ENCODE assay signal across 15 cellular contexts in genomic region chr15:25235391-25235790, GRCh38.
DNase-seq lines count a peak whose midpoint lies in the region; ATAC-seq, FAIRE-seq and TF ChIP-seq lines count a peak whose summit lies in the region.
"Had no signal": no experiment of that assay in that cellular context is flagged by ENCODE, and none has a peak within 500 bp of the region (broad histone marks: within the 10 kb centered on the region; RNA-seq: fewer than 3 reads in every experiment).

No MANE protein-coding gene starts in this region.

- H3K9me3 ChIP-seq in right cardiac atrium (ENCODE audit: control insufficient read depth, low read length) (no peaks in the 10 kb centered on the region), kidney (ENCODE audit: control insufficient read depth in 1 of 2, low read length in 2 of 2) (peaks cover 0 to 4% of the 10 kb centered on the region in 2 donors), BE2C (peaks cover 7% of the 10 kb centered on the region)

- no peaks in the 10 kb centered on the region for H3K36me3 ChIP-seq in kidney (ENCODE audit: control insufficient read depth in 1 of 2, insufficient read depth in 2 of 2, low read length in 2 of 2)
- no peaks in the 10 kb centered on the region for H3K36me3 ChIP-seq in BE2C

- 65% methylated on average over 5 of the region's 5 CpGs for WGBS in right cardiac atrium

- DNase-seq in right cardiac atrium (peak in 2 of 3 donors; percentile 10 to 35), cardiac septum (ENCODE audit: low spot score) (no peak), kidney (peak; percentile 50), posterior vena cava (ENCODE audit: low spot score) (peak; percentile 44), BE2C (no peak), inferior parietal cortex (ENCODE audit: extremely low spot score) (no peak)
- DNase-seq: Caco-2; CD4-positive, alpha-beta T cell; HCEC 1CT had no signal

- TF ChIP-seq CTCF in kidney (IDR thresholded peaks at IDR 0.05; ENCODE audit: borderline replicate concordance, extremely low read depth, insufficient read depth) (no peak), BE2C (IDR thresholded peaks at IDR 0.05; ENCODE audit: low read depth, low read length) (no peak)

- no peak overlapping the region for H3K27ac ChIP-seq in right cardiac atrium (ENCODE audit: low read length)
- H3K27ac ChIP-seq in kidney (ENCODE audit: low read depth in 2 of 2, low read length in 2 of 2), result no peak overlapping the region
- H3K27ac ChIP-seq: C4-2B had no signal

- no peak for ATAC-seq in right cardiac atrium
- ATAC-seq: GM23338 had no signal

- H3K4me1 ChIP-seq in right cardiac atrium (ENCODE audit: control insufficient read depth, insufficient read depth, low read length) (no peaks in the 10 kb centered on the region), kidney (ENCODE audit: control insufficient read depth in 1 of 2, insufficient read depth in 1 of 2, low read depth in 1 of 2, low read length in 2 of 2) (no peaks in the 10 kb centered on the region), BE2C (no peaks in the 10 kb centered on the region)
- H3K4me1 ChIP-seq: Caco-2 had no signal

- no peak for FAIRE-seq in kidney (lab: Jason Lieb, UNC)
- FAIRE-seq: D721Med, G401.6, GM12891, H54 had no signal

- H3K4me3 ChIP-seq in right cardiac atrium (ENCODE audit: low read length) (no peak overlapping the region), kidney (ENCODE audit: low read length in 2 of 2) (no peak overlapping the region), BE2C (ENCODE audit: low read depth, low read length) (no peak overlapping the region)
- H3K4me3 ChIP-seq: GM23338 had no signal

- no peak overlapping the region for H3K9ac ChIP-seq in kidney (ENCODE audit: low read length in 2 of 2)

- H3K27me3 ChIP-seq in right cardiac atrium (ENCODE audit: control insufficient read depth, insufficient read depth) (no peaks in the 10 kb centered on the region), BE2C (no peaks in the 10 kb centered on the region)

- intact Hi-C loops in right cardiac atrium (cut with DNase I), result no loop called here
- intact Hi-C loops in cardiac septum (cut with DNase I), result no loop called here
- intact Hi-C loops in kidney (cut with DNase I), result no loop called here
- intact Hi-C loops in posterior vena cava (cut with DNase I), result no loop called here

Comparison
In these comparisons a context has a peak if more than half of its experiments do, and no peak if none do; other contexts are left out.
1. DNase-seq: peak in right cardiac atrium (2 of 3), kidney (single experiment) and posterior vena cava (single experiment); none in cardiac septum (single experiment), BE2C (single experiment) and inferior parietal cortex (single experiment).